Comparison of ENCODE assay signal across 8 cellular contexts in genomic region chr1:3564921-3565831, GRCh38. TPM values are rescaled to one million over a fixed set of nuclear protein-coding genes. Genes with fewer than 3 reads are reported as not detected.
DNase-seq lines count a peak whose midpoint lies in the region; ATAC-seq and TF ChIP-seq lines count a peak whose summit lies in the region.

No MANE protein-coding gene starts in this region.

- DNase-seq in NCI-H1694 treated with DMSO at 0.1 percent for 48 hours (lab: John Stamatoyannopoulos, UW) = peak; percentile 3
- no peak for DNase-seq in NCI-H1694 (lab: John Stamatoyannopoulos, UW)
- DNase-seq in NCI-H2227 (lab: John Stamatoyannopoulos, UW; ENCODE audit: unreplicated experiment) = peak; percentile 53
- DNase-seq in activated naive CD4-positive, alpha-beta T cell treated with anti-CD3 and anti-CD28 coated beads, Interleukin-2, amount 10 ng/mL, durations not matched to agents 7 days and 5 days = peak; percentile 48
- peak; percentile 60 for DNase-seq in hepatocyte (ENCODE audit: low spot score)
- peak; percentile 6 to 31 for DNase-seq in stimulated activated CD4-positive, alpha-beta T cell treated with anti-CD3 and anti-CD28 coated beads, Interleukin-4, amount 100 ng/mL, for 4 hours

- no peaks in the 10 kb centered on the region for H3K9me3 ChIP-seq in hepatocyte (ENCODE audit: low read depth)

- no peak overlapping the region for H3K4me2 ChIP-seq in hepatocyte

- H3K27me3 Mint-ChIP-seq in activated naive CD4-positive, alpha-beta T cell treated with anti-CD3 and anti-CD28 coated beads, Interleukin-2, amount 10 ng/mL, durations not matched to agents 7 days and 5 days = no peaks in the 10 kb centered on the region

- no peaks in the 10 kb centered on the region for H3K4me1 Mint-ChIP-seq in activated naive CD4-positive, alpha-beta T cell treated with anti-CD3 and anti-CD28 coated beads, Interleukin-2, amount 10 ng/mL, durations not matched to agents 7 days and 5 days

- H3K9me2 ChIP-seq in hepatocyte (replicated peaks; ENCODE audit: insufficient read depth) = no peaks in the 10 kb centered on the region

- no peaks in the 10 kb centered on the region for H3K27me3 ChIP-seq in hepatocyte

- no peaks in the 10 kb centered on the region for H3K9me3 Mint-ChIP-seq in activated naive CD4-positive, alpha-beta T cell treated with anti-CD3 and anti-CD28 coated beads, Interleukin-2, amount 10 ng/mL, durations not matched to agents 7 days and 5 days

- H3K36me3 ChIP-seq in hepatocyte (replicated peaks; ENCODE audit: insufficient read depth, low read depth) = no peaks in the 10 kb centered on the region

- no peaks in the 10 kb centered on the region for H3K36me3 Mint-ChIP-seq in activated naive CD4-positive, alpha-beta T cell treated with anti-CD3 and anti-CD28 coated beads, Interleukin-2, amount 10 ng/mL, durations not matched to agents 7 days and 5 days

- CTCF ChIA-PET in activated naive CD4-positive, alpha-beta T cell treated with anti-CD3 and anti-CD28 coated beads, Interleukin-2, amount 10 ng/mL, durations not matched to agents 7 days and 5 days (lab: Charles Lee) = interaction anchor here (0.6 to 3.9 kb wide), 4 partner anchors 31 to 159 kb away, joined by 3 to 38 read pairs (median 4); no protein-coding TSS in a partner anchor

- no peak overlapping the region for H3K4me3 ChIP-seq in hepatocyte

- no peaks in the 10 kb centered on the region for H4K20me1 ChIP-seq in hepatocyte (ENCODE audit: insufficient read depth, poor library complexity, severe bottlenecking)

- no peaks in the 10 kb centered on the region for H3K79me2 ChIP-seq in hepatocyte

- peak; percentile 92 for TF ChIP-seq CTCF in hepatocyte (IDR thresholded peaks at IDR 0.05; ENCODE audit: poor library complexity)

- no peak overlapping the region for H2AFZ ChIP-seq in hepatocyte

- no peak overlapping the region for H3K27ac ChIP-seq in hepatocyte

- H3K4me3 Mint-ChIP-seq in activated naive CD4-positive, alpha-beta T cell treated with anti-CD3 and anti-CD28 coated beads, Interleukin-2, amount 10 ng/mL, durations not matched to agents 7 days and 5 days = no peak overlapping the region

- 73% methylated on average over 29 of the region's 29 CpGs for WGBS in hepatocyte (ENCODE audit: low lambda C conversion rate, missing lambda C conversion rate)

- H3K27ac Mint-ChIP-seq in activated naive CD4-positive, alpha-beta T cell treated with anti-CD3 and anti-CD28 coated beads, Interleukin-2, amount 10 ng/mL, durations not matched to agents 7 days and 5 days = no peak overlapping the region

- ATAC-seq in HG02870 (IDR thresholded peaks at IDR 0.05; ENCODE audit: unreplicated experiment) (no peak), HG02763 (IDR thresholded peaks at IDR 0.05; ENCODE audit: unreplicated experiment) (no peak)

- H3K4me1 ChIP-seq in hepatocyte (ENCODE audit: insufficient read depth) = no peaks in the 10 kb centered on the region

RNA-seq across cellular contexts. Expression of gene MEGF6, which starts 46.1 kb away (rescaled TPM):
- total RNA-seq in hepatocyte = 9.6 and 11.6 TPM in 2 replicates
- 21.9 and 23.5 TPM in 2 replicates for polyA plus RNA-seq in hepatocyte

RNA-seq across cellular contexts. Expression of gene TPRG1L, which starts 59.6 kb away (rescaled TPM):
- 57.9 and 61.7 TPM in 2 replicates for total RNA-seq in hepatocyte
- 53.4 and 74.1 TPM in 2 replicates for polyA plus RNA-seq in hepatocyte
